10 cellular contexts compared by ENCODE assay signal in the genomic region with DNA sequence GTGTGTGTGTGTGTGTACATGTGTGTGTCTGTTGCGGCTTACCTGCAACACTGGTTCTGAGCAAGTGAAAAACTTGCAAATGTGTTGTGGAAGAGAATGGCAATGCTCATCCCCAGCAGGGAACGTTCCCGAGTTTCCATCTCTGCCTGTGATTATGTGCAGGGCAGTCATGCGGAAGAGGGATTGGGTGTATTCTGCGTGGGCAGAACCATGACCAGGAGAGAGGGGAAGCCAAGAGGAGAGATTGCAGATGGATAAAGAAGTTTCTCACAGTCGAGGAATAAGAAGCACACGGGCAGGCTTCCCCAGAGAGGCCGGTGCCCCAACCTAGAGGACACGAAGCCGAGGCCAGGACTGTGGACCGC.
DNase-seq lines count a peak whose midpoint lies in the region; ATAC-seq and TF ChIP-seq lines count a peak whose summit lies in the region.
"Had no signal": no experiment of that assay in that cellular context is flagged by ENCODE, and none has a peak within 500 bp of the region (broad histone marks: within the 10 kb centered on the region; RNA-seq: fewer than 3 reads in every experiment).

No MANE protein-coding gene starts in this region.

- 91 to 94% methylated on average over 10 to 11 of the region's 11 CpGs for whole genome bisulfite sequencing in endodermal cell (ENCODE audit: insufficient coverage in 1 of 2, insufficient read length in 1 of 2), 2 experiments
- 83% methylated on average over 11 of the region's 11 CpGs for WGBS in mesenchymal stem cell
- whole genome bisulfite sequencing in testis, 2 donors: 29 to 42% methylated on average over 11 of the region's 11 CpGs

- no peak overlapping the region for H4K91ac ChIP-seq in mesenchymal stem cell (ENCODE audit: low read length)

- H3K36me3 ChIP-seq in Peyer's patch (no peaks in the 10 kb centered on the region), endodermal cell (ENCODE audit: control insufficient read depth, insufficient read depth, low read length) (peaks cover 18% of the 10 kb centered on the region), mesenchymal stem cell (ENCODE audit: control insufficient read depth in 1 of 2, insufficient read depth in 2 of 2, low read depth in 1 of 2, low read length in 2 of 2) (peaks cover 0 to 8% of the 10 kb centered on the region in 2 experiments), testis (ENCODE audit: low read depth, missing control alignments) (no peaks in the 10 kb centered on the region)

- H3K9me3 Mint-ChIP-seq in endodermal cell: no peaks in the 10 kb centered on the region
- H3K9me3 Mint-ChIP-seq in activated T-cell treated with anti-CD3 and anti-CD28 coated beads, Interleukin-2, amount 50 U/mL, for 72 hours: no peaks in the 10 kb centered on the region

- peak overlapping the region; percentile 51 for H3K4me2 ChIP-seq in mesenchymal stem cell (ENCODE audit: low read length, poor library complexity, severe bottlenecking)

- no peak overlapping the region for H2BK15ac ChIP-seq in mesenchymal stem cell (ENCODE audit: low read depth, poor library complexity, severe bottlenecking)

- no peak overlapping the region for H2BK5ac ChIP-seq in mesenchymal stem cell (ENCODE audit: low read depth, low read length, poor library complexity, severe bottlenecking)

- H3K23ac ChIP-seq in mesenchymal stem cell (ENCODE audit: low read length in 2 of 2): no peak overlapping the region

- no peak overlapping the region for H2BK120ac ChIP-seq in mesenchymal stem cell (ENCODE audit: low read depth, low read length)

- peaks cover 27% of the 10 kb centered on the region for H3K36me3 Mint-ChIP-seq in endodermal cell (ENCODE audit: low read depth)
- H3K36me3 Mint-ChIP-seq in activated T-cell treated with anti-CD3 and anti-CD28 coated beads, Interleukin-2, amount 50 U/mL, for 72 hours (ENCODE audit: insufficient read depth in 2 of 2): no peaks in the 10 kb centered on the region

- ATAC-seq in HG03378 (IDR thresholded peaks at IDR 0.05; ENCODE audit: unreplicated experiment) (no peak), HG02798 (IDR thresholded peaks at IDR 0.05; ENCODE audit: poor library complexity, unreplicated experiment) (no peak)
- ATAC-seq in activated T-cell treated with anti-CD3 and anti-CD28 coated beads, Interleukin-2, amount 50 U/mL, for 72 hours (replicated peaks in 1 of 2): no peak

- peaks cover 34% of the 10 kb centered on the region for H3K4me1 Mint-ChIP-seq in endodermal cell
- peaks cover 14% of the 10 kb centered on the region for H3K4me1 Mint-ChIP-seq in activated T-cell treated with anti-CD3 and anti-CD28 coated beads, Interleukin-2, amount 50 U/mL, for 72 hours (ENCODE audit: low read depth)

- H3K9me3 ChIP-seq in Peyer's patch (no peaks in the 10 kb centered on the region), endodermal cell (ENCODE audit: control insufficient read depth, low read length) (no peaks in the 10 kb centered on the region), mesenchymal stem cell (ENCODE audit: control insufficient read depth, low read length) (no peaks in the 10 kb centered on the region), testis (no peaks in the 10 kb centered on the region)

- no peak overlapping the region for H2AK5ac ChIP-seq in mesenchymal stem cell (ENCODE audit: low read length, severe bottlenecking)

- no peak for TF ChIP-seq CTCF in Peyer's patch (IDR thresholded peaks at IDR 0.05)
- no peak for TF ChIP-seq CTCF in endodermal cell (conservative IDR thresholded peaks at IDR 0.05)
- TF ChIP-seq CTCF in testis (IDR thresholded peaks at IDR 0.05): no peak

- no peak overlapping the region for H2AFZ ChIP-seq in mesenchymal stem cell (ENCODE audit: low read depth, low read length)

- no peak overlapping the region for H4K8ac ChIP-seq in mesenchymal stem cell (ENCODE audit: low read length)

- no peak overlapping the region for H3K27ac Mint-ChIP-seq in endodermal cell
- H3K27ac Mint-ChIP-seq in activated T-cell treated with anti-CD3 and anti-CD28 coated beads, Interleukin-2, amount 50 U/mL, for 72 hours: no peak overlapping the region

- peaks cover 10 to 95% (median 13%) of the 10 kb centered on the region in 4 donors for H3K4me1 ChIP-seq in Peyer's patch
- no peaks in the 10 kb centered on the region for H3K4me1 ChIP-seq in endodermal cell (ENCODE audit: control insufficient read depth, insufficient read depth, low read length)
- H3K4me1 ChIP-seq in mesenchymal stem cell (ENCODE audit: control insufficient read depth, insufficient read depth, low read depth, low read length): peaks cover 58% of the 10 kb centered on the region
- H3K4me1 ChIP-seq in testis: peaks cover 84% of the 10 kb centered on the region

- no peaks in the 10 kb centered on the region for H3K27me3 Mint-ChIP-seq in endodermal cell (ENCODE audit: insufficient read depth)
- peaks cover 49% of the 10 kb centered on the region for H3K27me3 Mint-ChIP-seq in activated T-cell treated with anti-CD3 and anti-CD28 coated beads, Interleukin-2, amount 50 U/mL, for 72 hours (ENCODE audit: low read depth)

- H3K27me3 ChIP-seq in Peyer's patch: no peaks in the 10 kb centered on the region
- H3K27me3 ChIP-seq in endodermal cell (ENCODE audit: control insufficient read depth, insufficient read depth, low read length, poor library complexity, severe bottlenecking): no peaks in the 10 kb centered on the region
- no peaks in the 10 kb centered on the region for H3K27me3 ChIP-seq in mesenchymal stem cell (ENCODE audit: control insufficient read depth in 1 of 2, insufficient read depth in 1 of 2, low read length in 2 of 2)
- H3K27me3 ChIP-seq in testis: no peaks in the 10 kb centered on the region
- H3K27me3 ChIP-seq: foreskin keratinocyte had no signal

- TF ChIP-seq POLR2A in Peyer's patch (IDR thresholded peaks at IDR 0.05) (no peak), testis (IDR thresholded peaks at IDR 0.05) (no peak)

- H3K27ac ChIP-seq in Peyer's patch (peak overlapping the region in 3 of 4 donors; percentile 40 to 86 (median 71)), endodermal cell (ENCODE audit: low read depth, low read length) (peak overlapping the region; percentile 52), mesenchymal stem cell (ENCODE audit: low read length, poor library complexity, severe bottlenecking) (peak overlapping the region; percentile 93), testis (peak overlapping the region; percentile 79 to 80)
- H3K27ac ChIP-seq: foreskin keratinocyte had no signal

- peak overlapping the region in 1 of 2 experiments; percentile 22 for H2BK12ac ChIP-seq in mesenchymal stem cell (ENCODE audit: low read length in 2 of 2)

- H3K9ac ChIP-seq in endodermal cell (ENCODE audit: extremely low read depth, low read length, poor library complexity, severe bottlenecking) (no peak overlapping the region), mesenchymal stem cell (ENCODE audit: low read length) (peak overlapping the region; percentile 45)

- peak overlapping the region in 1 of 2 experiments; percentile 26 for H3K4ac ChIP-seq in mesenchymal stem cell (ENCODE audit: low read depth in 1 of 2, low read length in 2 of 2)

- intact Hi-C loops in testis (cut with DNase I; ENCODE audit: low total_unique reads): no loop called here

- H3K18ac ChIP-seq in mesenchymal stem cell (ENCODE audit: low read depth in 1 of 2, low read length in 2 of 2): peak overlapping the region in 1 of 2 experiments; percentile 28

- DNase-seq in Peyer's patch (no peak), endodermal cell (no peak), mesenchymal stem cell (no peak), testis (no peak), DMS79 (lab: John Stamatoyannopoulos, UW) (no peak)
- DNase-seq in activated T-cell treated with anti-CD3 and anti-CD28 coated beads, Interleukin-2, amount 50 U/mL, for 72 hours: no peak

- no peak overlapping the region for H3K14ac ChIP-seq in mesenchymal stem cell (ENCODE audit: low read length in 2 of 2)

- H3K4me3 Mint-ChIP-seq in endodermal cell: no peak overlapping the region
- H3K4me3 Mint-ChIP-seq in activated T-cell treated with anti-CD3 and anti-CD28 coated beads, Interleukin-2, amount 50 U/mL, for 72 hours: no peak overlapping the region

- H3K79me1 ChIP-seq in mesenchymal stem cell (replicated peaks; ENCODE audit: low read length, poor library complexity, severe bottlenecking): peaks cover 16% of the 10 kb centered on the region

- H3K4me3 ChIP-seq in Peyer's patch (no peak overlapping the region), endodermal cell (ENCODE audit: low read length) (no peak overlapping the region), mesenchymal stem cell (ENCODE audit: insufficient read depth in 1 of 2, low read depth in 1 of 2, low read length in 2 of 2) (peak overlapping the region in 1 of 2 experiments; percentile 19), testis (no peak overlapping the region)
- H3K4me3 ChIP-seq: skin epidermis had no signal
